Comparison of ENCODE assay signal across 8 cellular contexts in genomic region chr12:132907789-132908144, GRCh38. TPM values are rescaled to one million over a fixed set of nuclear protein-coding genes. Genes with fewer than 3 reads are reported as not detected.
DNase-seq lines count a peak whose midpoint lies in the region; ATAC-seq and TF ChIP-seq lines count a peak whose summit lies in the region.
"Not testable (repeated sequence)": the region's sequence is repeated elsewhere in the genome, so short reads cannot be mapped to it uniquely, and the experiment has no call there.

No MANE protein-coding gene starts in this region.

- not testable (repeated sequence) for H3K4me1 Mint-ChIP-seq in activated naive CD4-positive, alpha-beta T cell treated with anti-CD3 and anti-CD28 coated beads for 36 hours (ENCODE audit: low read depth)

- not testable (repeated sequence) for H3K36me3 ChIP-seq in DOHH2 (ENCODE audit: control insufficient read depth, low read length); PC-3 (ENCODE audit: low read depth, low read length); colonic mucosa; heart left ventricle; mesendoderm (ENCODE audit: control insufficient read depth, insufficient read depth, low read length); psoas muscle (ENCODE audit: insufficient read depth in 1 of 2, low read depth in 1 of 2); transverse colon

- TF ChIP-seq CTCF in DOHH2 (IDR thresholded peaks at IDR 0.05; ENCODE audit: low read depth, low read length, poor library complexity, severe bottlenecking); PC-3 (conservative IDR thresholded peaks at IDR 0.05; ENCODE audit: low read depth, low read length); colonic mucosa (IDR thresholded peaks at IDR 0.05); heart left ventricle (IDR thresholded peaks at IDR 0.05); psoas muscle (IDR thresholded peaks at IDR 0.05); transverse colon (IDR thresholded peaks at IDR 0.05): not testable (repeated sequence)

- H3K27ac ChIP-seq in DOHH2 (ENCODE audit: low read depth, low read length); PC-3 (ENCODE audit: low read length); mesendoderm (ENCODE audit: low read depth, low read length): not testable (repeated sequence)
- H3K27ac ChIP-seq in colonic mucosa, result peak overlapping the region; percentile 67
- H3K27ac ChIP-seq in heart left ventricle, result peak overlapping the region; percentile 47 to 85 (median 68)
- peak overlapping the region; percentile 41 for H3K27ac ChIP-seq in psoas muscle
- peak overlapping the region; percentile 80 to 94 (median 88) for H3K27ac ChIP-seq in transverse colon

- not testable (repeated sequence) for H3K18ac ChIP-seq in mesendoderm (ENCODE audit: low read length)

- H3K9me3 ChIP-seq in DOHH2 (ENCODE audit: control insufficient read depth, insufficient read depth, low read length) (peaks cover 20% of the 10 kb centered on the region), PC-3 (ENCODE audit: low read length) (peaks cover 16% of the 10 kb centered on the region), heart left ventricle (peaks cover 0 to 43% (median 7%) of the 10 kb centered on the region in 12 donors), psoas muscle (peaks cover 29% of the 10 kb centered on the region), transverse colon (peaks cover 14 to 19% of the 10 kb centered on the region in 2 donors)
- not testable (repeated sequence) for H3K9me3 ChIP-seq in colonic mucosa

- H4K20me1 ChIP-seq in DOHH2 (ENCODE audit: control insufficient read depth, insufficient read depth, low read depth, low read length); PC-3 (ENCODE audit: low read length): not testable (repeated sequence)

- H3K4me3 ChIP-seq in DOHH2 (ENCODE audit: low read length) (peak overlapping the region; percentile 90), PC-3 (ENCODE audit: low read length) (peak overlapping the region; percentile 76), colonic mucosa (peak overlapping the region; percentile 64), heart left ventricle (peak overlapping the region; percentile 11 to 83 (median 64)), mesendoderm (ENCODE audit: low read length) (peak overlapping the region; percentile 11), psoas muscle (peak overlapping the region; percentile 64), transverse colon (peak overlapping the region; percentile 55 to 67 (median 58))

- not testable (repeated sequence) for H3K27me3 ChIP-seq in DOHH2 (ENCODE audit: control insufficient read depth, low read length); PC-3 (ENCODE audit: low read length); colonic mucosa; mesendoderm (ENCODE audit: insufficient read depth, low read length, poor library complexity)
- peaks cover 0 to 27% (median 5%) of the 10 kb centered on the region in 9 donors for H3K27me3 ChIP-seq in heart left ventricle
- H3K27me3 ChIP-seq in psoas muscle (ENCODE audit: insufficient read depth in 3 of 3, low read length in 2 of 3), result peaks cover 0 to 28% (median 0%) of the 10 kb centered on the region in 3 donors
- H3K27me3 ChIP-seq in transverse colon, result peaks cover 30% of the 10 kb centered on the region

- not testable (repeated sequence) for H3K36me3 Mint-ChIP-seq in activated naive CD4-positive, alpha-beta T cell treated with anti-CD3 and anti-CD28 coated beads for 36 hours (ENCODE audit: low read depth)

- TF ChIP-seq POLR2A in heart left ventricle (IDR thresholded peaks at IDR 0.05); transverse colon (IDR thresholded peaks at IDR 0.05): not testable (repeated sequence)

- not testable (repeated sequence) for H3K79me2 ChIP-seq in DOHH2 (ENCODE audit: control insufficient read depth, low read length); PC-3 (ENCODE audit: low read length); mesendoderm (ENCODE audit: control insufficient read depth, insufficient read depth, low read length)

- not testable (repeated sequence) for H3K9me2 ChIP-seq in DOHH2 (replicated peaks; ENCODE audit: control insufficient read depth, low read length); PC-3 (replicated peaks; ENCODE audit: low read length)

- not testable (repeated sequence) for H2BK15ac ChIP-seq in mesendoderm (replicated peaks; ENCODE audit: low read depth)

- BruUV-seq in PC-3 (replicated peaks; lab: Mats Ljungman, UMichigan), result TSS peak; percentile 62

- not testable (repeated sequence) for H3K23ac ChIP-seq in mesendoderm (ENCODE audit: low read length)

- in situ Hi-C loops in transverse colon (cut with MboI; ENCODE audit: low pct_ligation_motif_present in 1 of 4, low pct_unique_long_range_greater_than_20kb in 1 of 4, low sequenced_read_pairs in 3 of 4), result not testable (repeated sequence)

- H3K4me1 ChIP-seq in DOHH2 (ENCODE audit: control insufficient read depth, low read length) (peaks cover 13% of the 10 kb centered on the region), heart left ventricle (peaks cover 0 to 24% (median 8%) of the 10 kb centered on the region in 12 donors), transverse colon (peaks cover 0 to 19% (median 12%) of the 10 kb centered on the region in 4 donors)
- H3K4me1 ChIP-seq in PC-3 (ENCODE audit: insufficient read depth, low read length); colonic mucosa; mesendoderm (ENCODE audit: control insufficient read depth, low read depth, low read length); psoas muscle: not testable (repeated sequence)

- ATAC-seq in PC-3, heart left ventricle, psoas muscle: not testable (repeated sequence)

- H4K8ac ChIP-seq in mesendoderm (ENCODE audit: low read depth, low read length), result not testable (repeated sequence)

- not testable (repeated sequence) for H3K27me3 Mint-ChIP-seq in activated naive CD4-positive, alpha-beta T cell treated with anti-CD3 and anti-CD28 coated beads for 36 hours (ENCODE audit: low read depth)

- H3K79me1 ChIP-seq in mesendoderm (ENCODE audit: low read length), result not testable (repeated sequence)

- H3K9ac ChIP-seq in PC-3 (ENCODE audit: low read length) (peak overlapping the region; percentile 49), colonic mucosa (ENCODE audit: low read depth in 2 of 2, low read length in 2 of 2) (peak overlapping the region in 1 of 2 donors; percentile 66), mesendoderm (ENCODE audit: low read length) (peak overlapping the region; percentile 63)

- peak overlapping the region; percentile 86 for H3K56ac ChIP-seq in mesendoderm (ENCODE audit: low read length)

- not testable (repeated sequence) for H3F3A ChIP-seq in DOHH2 (ENCODE audit: control insufficient read depth, insufficient read depth); PC-3 (ENCODE audit: low read length, unreplicated experiment)

- not testable (repeated sequence) for H2BK120ac ChIP-seq in mesendoderm (ENCODE audit: low read depth, low read length)

- peak overlapping the region; percentile 89 for H2AFZ ChIP-seq in PC-3 (ENCODE audit: low read length)

- intact Hi-C loops in PC-3 (cut with micrococcal nuclease), result loop anchor here (1.0 to 2.0 kb wide), 2 partner anchors 20 to 49 kb away; partner anchors contain the start of genes CHFR and ZNF605
- intact Hi-C loops in activated naive CD4-positive, alpha-beta T cell treated with anti-CD3 and anti-CD28 coated beads for 36 hours (cut with micrococcal nuclease), result loop anchor here (1.0 to 2.0 kb wide), 10 partner anchors 20 to 223 kb away; partner anchors contain the start of genes ANKLE2, CHFR, GOLGA3 and PGAM5
- intact Hi-C loops in colonic mucosa (cut with DNase I), result loop anchor here (10.0 kb wide), 1 partner anchor 143 kb away; the partner anchor contains the start of gene ANKLE2
- intact Hi-C loops in heart left ventricle (cut with DNase I), result loop anchor here in 3 of 10 donors (1.0 to 10.0 kb wide), 3 partner anchors 21 to 173 kb away; partner anchors contain the start of genes ANKLE2 (in 1 of the 3), CHFR (in 1 of the 3) and ZNF140 (in 1 of the 3)
- intact Hi-C loops in psoas muscle (cut with DNase I); transverse colon (cut with DNase I; ENCODE audit: low total_unique reads): not testable (repeated sequence)

- DNase-seq in PC-3; activated naive CD4-positive, alpha-beta T cell treated with anti-CD3 and anti-CD28 coated beads for 36 hours; colonic mucosa; heart left ventricle; mesendoderm; transverse colon: not testable (repeated sequence)
- DNase-seq in psoas muscle, result peak in 1 of 2 donors; percentile 49

- H3K4me2 ChIP-seq in DOHH2 (ENCODE audit: low read length), result peak overlapping the region; percentile 86
- H3K4me2 ChIP-seq in PC-3 (ENCODE audit: low read length), result peak overlapping the region; percentile 85
- H3K4me2 ChIP-seq in mesendoderm (ENCODE audit: low read length), result peak overlapping the region; percentile 67

- POLR2A ChIA-PET in PC-3 (lab: Charles Lee; ENCODE audit: unreplicated experiment), result not testable (repeated sequence)

- H3K4ac ChIP-seq in mesendoderm (ENCODE audit: low read depth, low read length), result not testable (repeated sequence)

- H3K27ac Mint-ChIP-seq in activated naive CD4-positive, alpha-beta T cell treated with anti-CD3 and anti-CD28 coated beads for 36 hours, result not testable (repeated sequence)

- H3K9me3 Mint-ChIP-seq in activated naive CD4-positive, alpha-beta T cell treated with anti-CD3 and anti-CD28 coated beads for 36 hours, result peaks cover 15% of the 10 kb centered on the region

- H4K5ac ChIP-seq in mesendoderm (ENCODE audit: low read length), result not testable (repeated sequence)

- H3K4me3 Mint-ChIP-seq in activated naive CD4-positive, alpha-beta T cell treated with anti-CD3 and anti-CD28 coated beads for 36 hours, result peak overlapping the region; percentile 86

- not testable (repeated sequence) for H2AK5ac ChIP-seq in mesendoderm (ENCODE audit: low read length)

- CTCF ChIA-PET in PC-3 (lab: Charles Lee); activated naive CD4-positive, alpha-beta T cell treated with anti-CD3 and anti-CD28 coated beads for 36 hours (lab: Charles Lee): not testable (repeated sequence)

- H2BK5ac ChIP-seq in mesendoderm (ENCODE audit: low read length), result not testable (repeated sequence)

- WGBS in heart left ventricle, 4 donors, result 4 to 7% (median 5%) methylated on average over 22 to 23 of the region's 23 CpGs
- WGBS in mesendoderm (ENCODE audit: extremely low coverage, insufficient coverage, low lambda C conversion rate), result no CpG with 5 or more reads among the region's 23 CpGs
- 5 to 6% (median 6%) methylated on average over 19 to 23 of the region's 23 CpGs for WGBS in psoas muscle, 3 donors
- 24 to 27% methylated on average over 14 to 21 of the region's 23 CpGs for WGBS in transverse colon (ENCODE audit: low coverage in 1 of 2), 2 donors

- TF ChIP-seq EP300 in transverse colon (IDR thresholded peaks at IDR 0.05; ENCODE audit: low read depth), result not testable (repeated sequence)

RNA-seq across cellular contexts. Expression of gene CHFR, which starts 20.4 kb away (rescaled TPM):
- total RNA-seq in PC-3 (2014; rRNA removed) (23.3 and 25.8 TPM in 2 replicates), colonic mucosa (10 to 100 TPM; 37.8 to 41.4 TPM), heart left ventricle (10 to 100 TPM; 10.6 to 33.5 (median 16.4) TPM), psoas muscle (10 to 100 TPM in 2 of 4 donors, 1 to 10 TPM in 2; 7.9 to 13.8 (median 11.3) TPM), transverse colon (100 to 1,000 TPM in 1 of 4 donors, 10 to 100 TPM in 3; 47.7 to 132 (median 61.9) TPM)
- total RNA-seq in activated naive CD4-positive, alpha-beta T cell treated with anti-CD3 and anti-CD28 coated beads for 36 hours, result 10 to 100 TPM; 27.2 to 32.8 TPM
- polyA plus RNA-seq in heart left ventricle (10 to 100 TPM; 17.4 to 21.6 TPM), psoas muscle (10 to 100 TPM in 1 of 3 donors, 1 to 10 TPM in 2; 7.0 to 15.0 (median 9.8) TPM)
- polyA plus RNA-seq in mesendoderm (2013, experiment 1 of 2), result 40.3 TPM
- 39.7 TPM for polyA plus RNA-seq in mesendoderm (2013, experiment 2 of 2)

RNA-seq across cellular contexts. Expression of gene ZNF605, which starts 48.3 kb away (rescaled TPM):
- total RNA-seq in PC-3 (2014; rRNA removed) (5.9 and 8.6 TPM in 2 replicates), colonic mucosa (1 to 10 TPM; 7.5 to 8.3 TPM), heart left ventricle (10 to 100 TPM in 6 of 9 donors, 1 to 10 TPM in 3; 3.4 to 14.2 (median 10.3) TPM), psoas muscle (1 to 10 TPM; 6.6 to 8.8 (median 7.8) TPM), transverse colon (10 to 100 TPM in 2 of 4 donors, 1 to 10 TPM in 2; 4.5 to 21.3 (median 10.3) TPM)
- 1 to 10 TPM; 4.3 to 5.3 TPM for total RNA-seq in activated naive CD4-positive, alpha-beta T cell treated with anti-CD3 and anti-CD28 coated beads for 36 hours
- polyA plus RNA-seq in heart left ventricle (1 to 10 TPM; 5.0 to 5.6 TPM), psoas muscle (1 to 10 TPM; 1.6 to 4.1 (median 2.5) TPM)
- polyA plus RNA-seq in mesendoderm (2013, experiment 1 of 2), result 9.4 TPM
- polyA plus RNA-seq in mesendoderm (2013, experiment 2 of 2), result 9.8 TPM

Comparison
In these comparisons a context has a peak if more than half of its experiments do, and no peak if none do; other contexts are left out.
1. H3K4me3 ChIP-seq: peak in every context shown above with its lines; median percentile 90 in DOHH2; 76 in PC-3; 64 in colonic mucosa; 64 in psoas muscle; 64 in heart left ventricle; 58 in transverse colon; 11 in mesendoderm.